10 cellular contexts compared by ENCODE assay signal in the genomic region with DNA sequence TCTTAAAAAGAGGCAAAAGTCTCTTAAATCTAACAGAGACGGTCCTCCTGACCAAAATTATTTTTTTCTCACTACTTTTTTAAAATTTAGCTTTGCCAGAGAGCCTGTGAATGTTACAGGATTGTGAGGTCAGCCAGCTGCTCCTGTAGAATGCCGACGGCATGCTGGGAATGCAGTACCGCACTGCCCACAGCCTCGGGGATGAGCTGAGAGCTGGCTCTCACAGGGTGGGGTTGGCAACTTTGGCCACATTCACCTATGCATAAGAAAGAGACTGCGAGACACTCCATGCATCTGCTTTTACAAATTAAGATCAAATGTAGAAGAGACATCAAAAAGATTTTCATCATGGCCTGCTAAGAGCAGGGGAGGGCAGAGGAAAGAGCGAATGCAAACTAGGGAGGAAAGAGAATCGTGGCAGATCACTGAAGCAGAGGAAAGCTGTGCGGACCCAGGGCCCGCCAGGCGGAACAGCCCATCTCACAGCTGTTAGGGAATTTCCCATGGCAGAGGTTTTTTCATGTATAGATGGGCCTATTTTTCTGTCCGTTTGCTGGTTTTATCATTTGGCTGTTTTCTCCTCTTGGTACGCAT. TPM values are rescaled to one million over a fixed set of nuclear protein-coding genes. Genes with fewer than 3 reads are reported as not detected.
DNase-seq lines count a peak whose midpoint lies in the region; ATAC-seq and TF ChIP-seq lines count a peak whose summit lies in the region.
"Had no signal": no experiment of that assay in that cellular context is flagged by ENCODE, and none has a peak within 500 bp of the region (broad histone marks: within the 10 kb centered on the region; RNA-seq: fewer than 3 reads in every experiment).

No MANE protein-coding gene starts in this region.

- peak; percentile 64 to 72 for DNase-seq in T47D (ENCODE audit: low read depth in 1 of 2, low spot score in 1 of 2)
- DNase-seq in mammary epithelial cell = no peak
- DNase-seq in coronary artery (ENCODE audit: low spot score) = peak; percentile 46
- peak; percentile 12 for DNase-seq in testis
- no peak for DNase-seq in RKO (ENCODE audit: low spot score)
- no peak for DNase-seq in stimulated activated naive CD4-positive, alpha-beta T cell treated with Interleukin-2 at 50 U/mL for 16 hours (lab: John Stamatoyannopoulos, UW)
- no peak for DNase-seq in activated CD4-positive, alpha-beta T cell treated with anti-CD3 and anti-CD28 coated beads, Interleukin-2, amount 50 U/mL, for 1 hour

- H3K9me3 ChIP-seq in mammary epithelial cell (replicated peaks; ENCODE audit: insufficient read depth, low read length) (no peaks in the 10 kb centered on the region), testis (no peaks in the 10 kb centered on the region)

- dilution Hi-C loops in mammary epithelial cell (cut with HindIII; ENCODE audit: low sequenced_read_pairs) = no loop called here

- CTCF ChIA-PET in mammary epithelial cell (lab: Charles Lee; ENCODE audit: low non-redundant PET) = no interaction called here

- peak; percentile 69 for ATAC-seq in HG02973 (IDR thresholded peaks at IDR 0.05; ENCODE audit: unreplicated experiment)

- H2AFZ ChIP-seq in mammary epithelial cell (ENCODE audit: low read depth, low read length) = no peak overlapping the region

- H3K4me3 ChIP-seq in mammary epithelial cell (replicated peaks in 1 of 3; ENCODE audit: insufficient read depth in 1 of 3, low read depth in 2 of 3, low read length in 3 of 3) (no peak overlapping the region), coronary artery (no peak overlapping the region), testis (no peak overlapping the region)

- H4K20me1 ChIP-seq in mammary epithelial cell (ENCODE audit: insufficient read depth, low read length) = no peaks in the 10 kb centered on the region

- BruUV-seq in mammary epithelial cell (replicated peaks; lab: Mats Ljungman, UMichigan) = no TSS peak

- in situ Hi-C loops in T47D (cut with HindIII; ENCODE audit: low pct_unique_long_range_greater_than_20kb, low sequenced_read_pairs) (no loop called here), mammary epithelial cell (cut with MboI; ENCODE audit: low sequenced_read_pairs in 2 of 2) (no loop called here)

- no peak for TF ChIP-seq CTCF in mammary epithelial cell (conservative IDR thresholded peaks at IDR 0.05 in 1 of 2, IDR thresholded peaks at IDR 0.05 in 1 of 2; ENCODE audit: extremely low read depth in 1 of 2, insufficient read depth in 1 of 2, low read depth in 1 of 2, low read length in 2 of 2)
- TF ChIP-seq CTCF in coronary artery (IDR thresholded peaks at IDR 0.05) = no peak
- no peak for TF ChIP-seq CTCF in testis (IDR thresholded peaks at IDR 0.05)

- 48% methylated on average over 12 of the region's 13 CpGs for WGBS in mammary epithelial cell (ENCODE audit: low coverage, missing lambda C conversion rate)
- WGBS in testis, 2 donors = 55 to 56% methylated on average over 13 of the region's 13 CpGs

- intact Hi-C loops in mammary epithelial cell (cut with micrococcal nuclease) (no loop called here), testis (cut with DNase I; ENCODE audit: low total_unique reads) (no loop called here)

- H3K27me3 ChIP-seq in mammary epithelial cell (ENCODE audit: insufficient read depth, low read length) (no peaks in the 10 kb centered on the region), testis (no peaks in the 10 kb centered on the region)

- H3K27ac ChIP-seq in mammary epithelial cell (ENCODE audit: insufficient read depth, low read depth, low read length) = no peak overlapping the region
- no peak overlapping the region for H3K27ac ChIP-seq in coronary artery
- H3K27ac ChIP-seq in testis = no peak overlapping the region

- no peak overlapping the region for H3K4me2 ChIP-seq in mammary epithelial cell (ENCODE audit: insufficient read depth, low read depth, low read length)

- H3K4me1 ChIP-seq in mammary epithelial cell (ENCODE audit: insufficient read depth, low read length) (no peaks in the 10 kb centered on the region), testis (no peaks in the 10 kb centered on the region)

- H3K36me3 ChIP-seq in mammary epithelial cell (ENCODE audit: insufficient read depth, low read length) (no peaks in the 10 kb centered on the region), testis (ENCODE audit: low read depth, missing control alignments) (no peaks in the 10 kb centered on the region)

- H3K9ac ChIP-seq in mammary epithelial cell (ENCODE audit: insufficient read depth, low read length) = no peak overlapping the region

- TF ChIP-seq POLR2A in testis (IDR thresholded peaks at IDR 0.05) = no peak

- no peaks in the 10 kb centered on the region for H3K79me2 ChIP-seq in mammary epithelial cell (ENCODE audit: insufficient read depth, low read length)

RNA-seq across cellular contexts. Expression of gene SPATA19, which starts 49.7 kb away (rescaled TPM):
- total RNA-seq in mammary epithelial cell = not detected
- not detected for polyA plus RNA-seq in mammary epithelial cell
- polyA minus RNA-seq in mammary epithelial cell = not detected
- 100 to 1,000 TPM in 1 of 2 donors, 10 to 100 TPM in 1; 43.4 to 154 TPM for total RNA-seq in testis
- polyA plus RNA-seq in testis (ENCODE audit: insufficient read depth, low read depth, low replicate concordance) = 142 TPM
- total RNA-seq: dermis microvascular lymphatic vessel endothelial cell, skeletal muscle tissue had no signal

Comparison
In these comparisons a context has a peak if more than half of its experiments do, and no peak if none do; other contexts are left out.
1. DNase-seq: peak in T47D (2 of 2), coronary artery (single experiment) and testis (single experiment); none in mammary epithelial cell (single experiment), RKO (single experiment), stimulated activated naive CD4-positive, alpha-beta T cell treated with Interleukin-2 at 50 U/mL for 16 hours (single experiment) and activated CD4-positive, alpha-beta T cell treated with anti-CD3 and anti-CD28 coated beads, Interleukin-2, amount 50 U/mL, for 1 hour (single experiment).
2. RNA of gene SPATA19, which starts 49.7 kb away (total RNA-seq): 43.4 to 154 TPM in testis; not detected in mammary epithelial cell; every median in the first group is over 10 times any median in the second.